ENCODE assay signal across 8 cellular contexts in the genomic region with DNA sequence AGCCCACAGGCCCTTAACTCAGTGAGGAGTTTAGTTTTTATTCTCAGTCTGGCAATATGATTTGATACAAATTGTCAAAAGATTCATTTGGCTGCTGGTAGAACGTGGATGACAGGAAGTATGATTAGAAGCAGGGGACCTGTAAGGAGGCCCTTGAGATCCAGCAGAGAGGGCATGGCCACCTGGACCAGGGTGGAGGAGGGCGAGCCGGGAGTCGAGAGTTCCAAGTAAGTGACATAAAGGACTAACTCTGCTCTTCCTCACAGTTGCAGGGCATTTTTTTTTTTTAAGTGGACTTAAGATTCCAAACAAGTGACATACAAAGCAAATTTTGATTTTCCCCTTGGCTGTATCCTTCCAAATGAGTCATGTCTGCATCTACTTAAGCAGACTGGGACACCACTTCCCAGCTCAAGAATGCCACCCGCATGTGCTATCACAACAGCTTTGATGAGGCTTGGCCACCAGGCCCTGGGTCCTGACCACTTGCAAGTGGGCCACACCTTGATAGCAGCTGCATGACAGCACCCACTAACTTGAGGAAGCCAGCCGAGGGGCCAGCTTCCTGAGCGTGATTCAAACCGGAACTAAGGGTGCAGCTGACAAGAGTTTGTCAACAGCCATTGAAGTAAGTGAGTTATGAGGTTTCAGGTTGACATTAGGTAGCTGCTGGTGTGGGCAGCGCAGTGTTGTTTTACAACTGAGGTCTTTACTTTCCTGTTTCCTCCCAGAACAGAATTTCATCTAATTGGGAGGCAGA. TPM values are rescaled to one million over a fixed set of nuclear protein-coding genes. Genes with fewer than 3 reads are reported as not detected.
DNase-seq lines count a peak whose midpoint lies in the region; ATAC-seq and TF ChIP-seq lines count a peak whose summit lies in the region.

No MANE protein-coding gene starts in this region.

- no peaks in the 10 kb centered on the region for H4K20me1 ChIP-seq in DND-41 (ENCODE audit: insufficient read depth, low read length)

- no peak for TF ChIP-seq CTCF in DND-41 (IDR thresholded peaks at IDR 0.05; ENCODE audit: borderline replicate concordance, extremely low read depth, low read length, poor library complexity, severe bottlenecking)

- H3K27me3 ChIP-seq in DND-41 (ENCODE audit: insufficient read depth, low read length, poor library complexity) = no peaks in the 10 kb centered on the region

- H3K4me3 ChIP-seq in DND-41 (ENCODE audit: low read depth in 1 of 2, low read length in 2 of 2) = no peak overlapping the region

- no peaks in the 10 kb centered on the region for H3K79me2 ChIP-seq in DND-41 (ENCODE audit: insufficient read depth, low read length)

- no peak overlapping the region for H3K27ac ChIP-seq in DND-41 (ENCODE audit: low read length)

- no peaks in the 10 kb centered on the region for H3K4me1 ChIP-seq in DND-41 (ENCODE audit: insufficient read depth, low read length)

- no peaks in the 10 kb centered on the region for H3K9me3 ChIP-seq in DND-41 (ENCODE audit: insufficient read depth, low read length, severe bottlenecking)

- peak; percentile 69 for ATAC-seq in DND-41 (ENCODE audit: insufficient read depth, low read depth)
- ATAC-seq in GM21619 (IDR thresholded peaks at IDR 0.05; ENCODE audit: unreplicated experiment) = peak; percentile 96

- in situ Hi-C loops in KBM-7 (cut with MboI; ENCODE audit: low pct_unique_long_range_greater_than_20kb, low sequenced_read_pairs) = no loop called here

- peak; percentile 14 for DNase-seq in DND-41
- DNase-seq in KBM-7 = peak; percentile 19
- DNase-seq in activated CD8-positive, alpha-beta memory T cell treated with anti-CD3 and anti-CD28 coated beads, Interleukin-2, amount 50 U/mL, for 4 hours = peak; percentile 58
- peak; percentile 75 for DNase-seq in cardiac septum (ENCODE audit: low spot score)
- DNase-seq in stimulated activated CD8-positive, alpha-beta memory T cell treated with anti-CD3 and anti-CD28 coated beads, Interleukin-15, amount 100 ng/mL, for 24 hours (ENCODE audit: low read depth) = peak; percentile 32
- DNase-seq in NCI-H2196 treated with DMSO at 0.1 percent for 48 hours (lab: John Stamatoyannopoulos, UW; ENCODE audit: unreplicated experiment) = no peak
- DNase-seq in NCI-H1930 (lab: John Stamatoyannopoulos, UW) = no peak

- H3K36me3 ChIP-seq in DND-41 (ENCODE audit: insufficient read depth, low read length) = no peaks in the 10 kb centered on the region

- intact Hi-C loops in cardiac septum (cut with DNase I) = loop anchor here (5.0 kb wide), 1 partner anchor 95 kb away; no protein-coding TSS in a partner anchor

- no peak overlapping the region for H2AFZ ChIP-seq in DND-41 (ENCODE audit: low read depth, low read length)

- H3K4me2 ChIP-seq in DND-41 (ENCODE audit: insufficient read depth, low read length) = no peak overlapping the region

- no peak overlapping the region for H3K9ac ChIP-seq in DND-41 (ENCODE audit: low read depth, low read length)

RNA-seq across cellular contexts. Expression of gene EPHA4, which starts 54.6 kb away (rescaled TPM):
- 72.6 TPM for total RNA-seq in cardiac septum

Comparison
In these comparisons a context has a peak if more than half of its experiments do, and no peak if none do; other contexts are left out.
1. DNase-seq: peak in DND-41 (single experiment), KBM-7 (single experiment), activated CD8-positive, alpha-beta memory T cell treated with anti-CD3 and anti-CD28 coated beads, Interleukin-2, amount 50 U/mL, for 4 hours (single experiment), cardiac septum (single experiment) and stimulated activated CD8-positive, alpha-beta memory T cell treated with anti-CD3 and anti-CD28 coated beads, Interleukin-15, amount 100 ng/mL, for 24 hours (single experiment); none in NCI-H2196 treated with DMSO at 0.1 percent for 48 hours (single experiment) and NCI-H1930 (0 of 2).